In the genomic region with DNA sequence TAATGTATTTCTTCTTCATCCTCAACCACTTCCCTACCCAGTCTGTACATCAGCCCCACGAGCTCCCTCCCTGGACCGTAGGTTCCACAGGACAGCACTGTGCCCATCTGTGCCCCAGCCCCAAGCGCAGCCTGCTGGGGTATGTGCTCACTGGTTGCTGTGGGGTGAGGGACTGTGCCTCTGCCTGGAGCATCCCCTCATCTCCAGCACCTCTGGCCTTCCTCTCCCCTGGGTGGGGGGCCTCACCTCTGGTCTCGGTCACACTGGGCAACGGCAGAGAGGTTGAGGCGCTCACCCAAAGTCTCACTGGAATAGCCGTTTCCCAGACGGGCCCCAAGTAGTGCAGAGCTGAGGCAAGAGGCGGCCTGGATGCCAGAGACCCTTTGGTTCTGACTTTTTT, we compare ENCODE assay signal across 10 cellular contexts. TPM values are rescaled to one million over a fixed set of nuclear protein-coding genes. Genes with fewer than 3 reads are reported as not detected.
DNase-seq lines count a peak whose midpoint lies in the region; ATAC-seq and TF ChIP-seq lines count a peak whose summit lies in the region.
"Had no signal": no experiment of that assay in that cellular context is flagged by ENCODE, and none has a peak within 500 bp of the region (broad histone marks: within the 10 kb centered on the region; RNA-seq: fewer than 3 reads in every experiment).

No MANE protein-coding gene starts in this region.

- H3K9me3 Mint-ChIP-seq in activated T-helper 17 cell treated with anti-CD3 and anti-CD28 coated beads, Interleukin-2, amount 50 U/mL, for 72 hours, result no peaks in the 10 kb centered on the region
- H3K9me3 Mint-ChIP-seq in mesothelial cell of epicardium, result peaks cover 17% of the 10 kb centered on the region

- peaks cover 84% of the 10 kb centered on the region for H3K36me3 ChIP-seq in DOHH2 (ENCODE audit: control insufficient read depth, low read length)
- H3K36me3 ChIP-seq in SJCRH30, result no peaks in the 10 kb centered on the region; the same call in 1 of the 2 replicates
- H3K36me3 ChIP-seq in heart right ventricle, result peaks cover 0 to 39% (median 0%) of the 10 kb centered on the region in 9 donors

- no peaks in the 10 kb centered on the region for H3K9me2 ChIP-seq in DOHH2 (replicated peaks; ENCODE audit: control insufficient read depth, low read length)

- H3K4me3 Mint-ChIP-seq in activated T-helper 17 cell treated with anti-CD3 and anti-CD28 coated beads, Interleukin-2, amount 50 U/mL, for 72 hours, result peak overlapping the region; percentile 80
- H3K4me3 Mint-ChIP-seq in mesothelial cell of epicardium, result peak overlapping the region; percentile 74

- no peaks in the 10 kb centered on the region for H3K27me3 Mint-ChIP-seq in activated T-helper 17 cell treated with anti-CD3 and anti-CD28 coated beads, Interleukin-2, amount 50 U/mL, for 72 hours
- H3K27me3 Mint-ChIP-seq in mesothelial cell of epicardium (ENCODE audit: low read depth), result no peaks in the 10 kb centered on the region
- H3K27me3 Mint-ChIP-seq: dendritic cell treated with granulocyte-macrophage colony-stimulating factor and Interleukin-4, amounts not matched to agents 40 ng/mL and 50 ng/mL, for 4 days had no signal

- no peak for ATAC-seq in activated T-helper 17 cell treated with anti-CD3 and anti-CD28 coated beads, Interleukin-2, amount 50 U/mL, for 72 hours (replicated peaks)
- ATAC-seq in heart right ventricle, result no peak

- peaks cover 98% of the 10 kb centered on the region for H3K79me2 ChIP-seq in DOHH2 (ENCODE audit: control insufficient read depth, low read length)

- no peaks in the 10 kb centered on the region for H3F3A ChIP-seq in DOHH2 (ENCODE audit: control insufficient read depth, insufficient read depth)

- peaks cover 25% of the 10 kb centered on the region for H3K4me1 Mint-ChIP-seq in activated T-helper 17 cell treated with anti-CD3 and anti-CD28 coated beads, Interleukin-2, amount 50 U/mL, for 72 hours
- peaks cover 19% of the 10 kb centered on the region for H3K4me1 Mint-ChIP-seq in mesothelial cell of epicardium

- H3K27me3 ChIP-seq in DOHH2 (ENCODE audit: control insufficient read depth, low read length), result no peaks in the 10 kb centered on the region
- H3K27me3 ChIP-seq in SJCRH30, result no peaks in the 10 kb centered on the region
- H3K27me3 ChIP-seq in heart right ventricle, result no peaks in the 10 kb centered on the region
- H3K27me3 ChIP-seq: tibial artery had no signal

- 84% methylated on average over 9 of the region's 9 CpGs for WGBS in heart right ventricle, 2 donors

- CTCF ChIA-PET in AG04449 (lab: Yijun Ruan, JAX), result interaction anchor here (0.8 to 1.6 kb wide), 3 partner anchors 46 to 395 kb away, joined by 3 to 5 read pairs (median 3); no protein-coding TSS in a partner anchor

- H3K36me3 Mint-ChIP-seq in activated T-helper 17 cell treated with anti-CD3 and anti-CD28 coated beads, Interleukin-2, amount 50 U/mL, for 72 hours (ENCODE audit: low read depth), result peaks cover 24% of the 10 kb centered on the region
- H3K36me3 Mint-ChIP-seq in mesothelial cell of epicardium, result peaks cover 32% of the 10 kb centered on the region

- TF ChIP-seq CTCF in AG04449 (IDR thresholded peaks at IDR 0.05; ENCODE audit: insufficient read depth, low read length, missing control alignments) (no peak), DOHH2 (IDR thresholded peaks at IDR 0.05; ENCODE audit: low read depth, low read length, poor library complexity, severe bottlenecking) (no peak), mesothelial cell of epicardium (IDR thresholded peaks at IDR 0.05; ENCODE audit: unreplicated experiment) (no peak), heart right ventricle (IDR thresholded peaks at IDR 0.05) (no peak)

- H3K4me3 ChIP-seq in AG04449 (ENCODE audit: low read depth, low read length), result peak overlapping the region; percentile 3; the same call in 1 of the 2 replicates
- H3K4me3 ChIP-seq in DOHH2 (ENCODE audit: low read length), result peak overlapping the region; percentile 75; the same call in 1 of the 2 replicates
- no peak overlapping the region for H3K4me3 ChIP-seq in SJCRH30
- H3K4me3 ChIP-seq in heart right ventricle, result peak overlapping the region in 2 of 10 donors; percentile 66 to 67

- no peaks in the 10 kb centered on the region for H4K20me1 ChIP-seq in DOHH2 (ENCODE audit: control insufficient read depth, insufficient read depth, low read depth, low read length)

- DNase-seq in AG04449 (ENCODE audit: low read depth, low spot score) (no peak), mesothelial cell of epicardium (ENCODE audit: low spot score in 2 of 2, unreplicated experiment in 2 of 2) (no peak), SJCRH30 (no peak), midbrain (lab: John Stamatoyannopoulos, UW) (no peak), occipital lobe (lab: John Stamatoyannopoulos, UW) (no peak), heart right ventricle (no peak)
- DNase-seq: tibial artery had no signal

- H3K4me1 ChIP-seq in DOHH2 (ENCODE audit: control insufficient read depth, low read length) (peaks cover 24% of the 10 kb centered on the region), SJCRH30 (peaks cover 16% of the 10 kb centered on the region), heart right ventricle (peaks cover 9 to 46% (median 32%) of the 10 kb centered on the region in 9 donors)

- H3K9me3 ChIP-seq in DOHH2 (ENCODE audit: control insufficient read depth, insufficient read depth, low read length), result peaks cover 34% of the 10 kb centered on the region; the same call in 1 of the 2 replicates
- H3K9me3 ChIP-seq in SJCRH30 (replicated peaks), result no peaks in the 10 kb centered on the region
- peaks cover 0 to 2% (median 0%) of the 10 kb centered on the region in 11 donors for H3K9me3 ChIP-seq in heart right ventricle

- H3K27ac ChIP-seq in DOHH2 (ENCODE audit: low read depth, low read length) (no peak overlapping the region), SJCRH30 (no peak overlapping the region), heart right ventricle (no peak overlapping the region)

- H3K4me2 ChIP-seq in DOHH2 (ENCODE audit: low read length), result peak overlapping the region; percentile 54

- POLR2A ChIA-PET in AG04449 (lab: Yijun Ruan, JAX), result interaction anchor here (2.3 kb wide), 1 partner anchor 8 kb away, joined by 7 read pairs; no protein-coding TSS in a partner anchor

- intact Hi-C loops in heart right ventricle (cut with DNase I), result loop anchor here in 3 of 10 donors (5.0 to 10.0 kb wide), 3 partner anchors 61 to 214 kb away; a partner anchor contains a TSS

- peak overlapping the region; percentile 87 for H3K27ac Mint-ChIP-seq in activated T-helper 17 cell treated with anti-CD3 and anti-CD28 coated beads, Interleukin-2, amount 50 U/mL, for 72 hours
- no peak overlapping the region for H3K27ac Mint-ChIP-seq in mesothelial cell of epicardium

RNA-seq across cellular contexts. Expression of a gene that starts 1.5 kb away (rescaled TPM):
- 10 to 100 TPM; 26.2 to 56.0 TPM for total RNA-seq in activated T-helper 17 cell treated with anti-CD3 and anti-CD28 coated beads, Interleukin-2, amount 50 U/mL, for 72 hours
- 48.0 to 53.7 TPM (median 50.6 TPM) in 3 replicates for total RNA-seq in mesothelial cell of epicardium
- total RNA-seq in SJCRH30 (2014; rRNA removed; shearing (Covaris generic)), result 6.9 and 9.0 TPM in 2 replicates
- 81.9 TPM for total RNA-seq in occipital lobe
- 10 to 100 TPM; 14.5 to 24.5 (median 21.2) TPM for total RNA-seq in heart right ventricle
- 10 to 100 TPM in 1 of 2 donors, 1 to 10 TPM in 1; 5.0 to 15.7 TPM for polyA plus RNA-seq in heart right ventricle

RNA-seq across cellular contexts. Expression of a gene that starts 2.1 kb away (rescaled TPM):
- 10 to 100 TPM; 15.1 to 39.9 TPM for total RNA-seq in activated T-helper 17 cell treated with anti-CD3 and anti-CD28 coated beads, Interleukin-2, amount 50 U/mL, for 72 hours
- 33.9 to 39.0 TPM (median 36.9 TPM) in 3 replicates for total RNA-seq in mesothelial cell of epicardium
- 18.4 and 19.4 TPM in 2 replicates for total RNA-seq in SJCRH30 (2014; rRNA removed; shearing (Covaris generic))
- total RNA-seq in occipital lobe, result 7.0 TPM
- total RNA-seq in heart right ventricle, result 10 to 100 TPM; 18.0 to 30.0 (median 25.3) TPM
- polyA plus RNA-seq in heart right ventricle, result 10 to 100 TPM; 10.4 to 12.8 TPM
